In genomic region chrX:40757058-40757457, GRCh38 we compare ENCODE assay signal across 17 cellular contexts. TPM values are rescaled to one million over a fixed set of nuclear protein-coding genes. Genes with fewer than 3 reads are reported as not detected.
DNase-seq lines count a peak whose midpoint lies in the region; ATAC-seq and TF ChIP-seq lines count a peak whose summit lies in the region.
"Had no signal": no experiment of that assay in that cellular context is flagged by ENCODE, and none has a peak within 500 bp of the region (broad histone marks: within the 10 kb centered on the region; RNA-seq: fewer than 3 reads in every experiment).

No MANE protein-coding gene starts in this region.

- intact Hi-C loops in tibial artery (cut with DNase I; ENCODE audit: low total_unique reads) = no loop called here

- no peaks in the 10 kb centered on the region for H4K20me1 ChIP-seq in neural progenitor cell (ENCODE audit: low read depth)

- H3K9me3 Mint-ChIP-seq in neural progenitor cell = peaks cover 19% of the 10 kb centered on the region
- H3K9me3 Mint-ChIP-seq: CD4-positive, alpha-beta T cell; HFFc6 had no signal

- H3K9ac ChIP-seq in neural progenitor cell = no peak overlapping the region
- H3K9ac ChIP-seq: GM23248 had no signal

- no peaks in the 10 kb centered on the region for H3F3A ChIP-seq in neural progenitor cell (ENCODE audit: low read depth)

- H3K36me3 Mint-ChIP-seq in neural progenitor cell = no peaks in the 10 kb centered on the region

- H3K4me3 ChIP-seq in fibroblast of villous mesenchyme (ENCODE audit: low read depth, low read length) (no peak overlapping the region), neural progenitor cell (no peak overlapping the region), tibial artery (no peak overlapping the region), HAP-1 (no peak overlapping the region)
- H3K4me3 ChIP-seq: A549, GM23248 had no signal

- in situ Hi-C loops in HAP-1 (cut with MboI; ENCODE audit: low sequenced_read_pairs) = no loop called here

- peak overlapping the region; percentile 38 for H2AFZ ChIP-seq in neural progenitor cell (replicated peaks)

- H3K79me2 ChIP-seq in neural progenitor cell (ENCODE audit: low read depth) = no peaks in the 10 kb centered on the region

- no peak overlapping the region for H3K4me3 Mint-ChIP-seq in neural progenitor cell
- H3K4me3 Mint-ChIP-seq: CD4-positive, alpha-beta T cell; HFFc6 had no signal

- H3K9me3 ChIP-seq in neural progenitor cell (ENCODE audit: low read depth) (no peaks in the 10 kb centered on the region), tibial artery (peaks cover 0 to 6% (median 3%) of the 10 kb centered on the region in 3 donors), HAP-1 (peaks cover 4% of the 10 kb centered on the region; the same call in 1 of the 2 replicates)
- H3K9me3 ChIP-seq: Caco-2 had no signal

- no peaks in the 10 kb centered on the region for H3K27me3 Mint-ChIP-seq in neural progenitor cell (ENCODE audit: insufficient read depth, low read depth)
- H3K27me3 Mint-ChIP-seq: CD4-positive, alpha-beta T cell had no signal

- H3K4me2 ChIP-seq in neural progenitor cell = no peak overlapping the region
- H3K4me2 ChIP-seq: A549 had no signal

- H3K27ac Mint-ChIP-seq in neural progenitor cell = no peak overlapping the region
- H3K27ac Mint-ChIP-seq: CD4-positive, alpha-beta T cell; HFFc6 had no signal

- ATAC-seq in HG03108 (IDR thresholded peaks at IDR 0.05; ENCODE audit: unreplicated experiment) = no peak
- ATAC-seq: A549, HCT116 had no signal

- no peaks in the 10 kb centered on the region for H3K4me1 Mint-ChIP-seq in neural progenitor cell

- H3K36me3 ChIP-seq in neural progenitor cell (no peaks in the 10 kb centered on the region), tibial artery (no peaks in the 10 kb centered on the region), HAP-1 (replicated peaks) (no peaks in the 10 kb centered on the region)

- H3K4me1 ChIP-seq in neural progenitor cell = no peaks in the 10 kb centered on the region
- peaks cover 0 to 23% (median 6%) of the 10 kb centered on the region in 4 donors for H3K4me1 ChIP-seq in tibial artery
- no peaks in the 10 kb centered on the region for H3K4me1 ChIP-seq in HAP-1
- H3K4me1 ChIP-seq: A549, Caco-2 had no signal

- DNase-seq in NCI-H1694 treated with DMSO at 0.1 percent for 48 hours (lab: John Stamatoyannopoulos, UW) (peak; percentile 14), NCI-H1694 (lab: John Stamatoyannopoulos, UW) (no peak), fibroblast of villous mesenchyme (ENCODE audit: low read depth) (peak; percentile 40), neural progenitor cell (ENCODE audit: low spot score) (no peak), tibial artery (no peak), caudate nucleus (lab: John Stamatoyannopoulos, UW) (no peak), HAP-1 (ENCODE audit: low spot score in 2 of 2) (no peak)
- DNase-seq: AML-193; Caco-2; CD4-positive, alpha-beta T cell; GM23248; HFFc6 had no signal

- TF ChIP-seq CTCF in fibroblast of villous mesenchyme (IDR thresholded peaks at IDR 0.05; ENCODE audit: insufficient read depth, low read depth, low read length) (no peak), neural progenitor cell (IDR thresholded peaks at IDR 0.05) (no peak), tibial artery (IDR thresholded peaks at IDR 0.05) (no peak)

- H3K27me3 ChIP-seq in neural progenitor cell = no peaks in the 10 kb centered on the region
- H3K27me3 ChIP-seq in tibial artery = no peaks in the 10 kb centered on the region
- H3K27me3 ChIP-seq in HAP-1 (ENCODE audit: low read depth) = no peaks in the 10 kb centered on the region

- H3K27ac ChIP-seq in neural progenitor cell = no peak overlapping the region
- peak overlapping the region; percentile 80 to 88 for H3K27ac ChIP-seq in tibial artery
- H3K27ac ChIP-seq in caudate nucleus (ENCODE audit: low read depth, low read length) = no peak overlapping the region
- H3K27ac ChIP-seq: 22Rv1, A549, C4-2B, GM23248 had no signal

RNA-seq across cellular contexts. Expression of gene MED14, which starts 21.7 kb away (rescaled TPM):
- total RNA-seq in fibroblast of villous mesenchyme (24.2 and 29.4 TPM in 2 replicates), neural progenitor cell (ENCODE audit: low replicate concordance) (43.0 and 56.4 TPM in 2 replicates)

Comparison
In these comparisons a context has a peak if more than half of its experiments do, and no peak if none do; other contexts are left out.
1. DNase-seq: peak in NCI-H1694 treated with DMSO at 0.1 percent for 48 hours (single experiment) and fibroblast of villous mesenchyme (single experiment); none in NCI-H1694 (single experiment), neural progenitor cell (single experiment), tibial artery (0 of 2), caudate nucleus (0 of 61) and HAP-1 (0 of 2).
2. H3K27ac ChIP-seq: peak in tibial artery (2 of 2); none in neural progenitor cell (single experiment) and caudate nucleus (single experiment).